Comparison of ENCODE assay signal across 22 cellular contexts in genomic region chrX:138929905-138930304, GRCh38.
"Had no signal": no experiment of that assay in that cellular context is flagged by ENCODE, and none has a peak within 500 bp of the region (broad histone marks: within the 10 kb centered on the region; RNA-seq: fewer than 3 reads in every experiment).

No MANE protein-coding gene starts in this region.

- H3K4me3 Mint-ChIP-seq: naive thymus-derived CD4-positive, alpha-beta T cell; nephron; stimulated activated effector memory CD8-positive, alpha-beta T cell treated with anti-CD3 and anti-CD28 coated beads, Interleukin-12 subunit alpha, Interleukin-12 subunit beta, amount 100 ng/mL, for 72 hours had no signal

- H3K4me1 Mint-ChIP-seq: naive thymus-derived CD4-positive, alpha-beta T cell; stimulated activated effector memory CD8-positive, alpha-beta T cell treated with anti-CD3 and anti-CD28 coated beads, Interleukin-12 subunit alpha, Interleukin-12 subunit beta, amount 100 ng/mL, for 72 hours had no signal

- H3K36me3 Mint-ChIP-seq: naive thymus-derived CD4-positive, alpha-beta T cell; stimulated activated effector memory CD8-positive, alpha-beta T cell treated with anti-CD3 and anti-CD28 coated beads, Interleukin-12 subunit alpha, Interleukin-12 subunit beta, amount 100 ng/mL, for 72 hours had no signal

- H3K27me3 Mint-ChIP-seq: naive thymus-derived CD4-positive, alpha-beta T cell had no signal

- ATAC-seq: left cardiac atrium; left lung; naive thymus-derived CD4-positive, alpha-beta T cell; psoas muscle; right cardiac atrium; stimulated activated effector memory CD8-positive, alpha-beta T cell treated with anti-CD3 and anti-CD28 coated beads, Interleukin-12 subunit alpha, Interleukin-12 subunit beta, amount 100 ng/mL, for 72 hours had no signal

- DNase-seq: dermis blood vessel endothelial cell; effector memory CD4-positive, alpha-beta T cell; foreskin melanocyte; left cardiac atrium; left lung; mesenchymal stem cell; midbrain; naive thymus-derived CD4-positive, alpha-beta T cell; occipital lobe; ovary; posterior cingulate gyrus; psoas muscle; right cardiac atrium; sigmoid colon; stimulated activated CD4-positive, alpha-beta T cell treated with anti-CD3 and anti-CD28 coated beads, Interleukin-2, amount 100 ng/mL, for 24 hours; stimulated activated CD4-positive, alpha-beta T cell treated with anti-CD3 and anti-CD28 coated beads, Interleukin-4, amount 100 ng/mL, for 24 hours; stimulated activated naive CD4-positive, alpha-beta T cell treated with Interleukin-2 at 50 U/mL for 16 hours; stomach; thyroid gland; trophoblast cell had no signal

- H3K9me3 Mint-ChIP-seq: nephron; stimulated activated effector memory CD8-positive, alpha-beta T cell treated with anti-CD3 and anti-CD28 coated beads, Interleukin-12 subunit alpha, Interleukin-12 subunit beta, amount 100 ng/mL, for 72 hours had no signal

- H3K27ac Mint-ChIP-seq: naive thymus-derived CD4-positive, alpha-beta T cell; stimulated activated effector memory CD8-positive, alpha-beta T cell treated with anti-CD3 and anti-CD28 coated beads, Interleukin-12 subunit alpha, Interleukin-12 subunit beta, amount 100 ng/mL, for 72 hours had no signal
